In genomic region chr10:116766241-116767198, GRCh38 we compare ENCODE assay signal across 13 cellular contexts. TPM values are rescaled to one million over a fixed set of nuclear protein-coding genes. Genes with fewer than 3 reads are reported as not detected.
DNase-seq lines count a peak whose midpoint lies in the region; ATAC-seq and TF ChIP-seq lines count a peak whose summit lies in the region.
"Had no signal": no experiment of that assay in that cellular context is flagged by ENCODE, and none has a peak within 500 bp of the region (broad histone marks: within the 10 kb centered on the region; RNA-seq: fewer than 3 reads in every experiment).

No MANE protein-coding gene starts in this region.

- DNase-seq in cardiac septum (ENCODE audit: low spot score) (peak; percentile 61), left ventricle myocardium inferior (no peak), coronary artery (ENCODE audit: low spot score) (peak; percentile 17), mucosa of descending colon (peak in 1 of 3 donors; percentile 20), SKM-1 (lab: John Stamatoyannopoulos, UW; ENCODE audit: unreplicated experiment) (no peak), T-cell (no peak), cerebellum (ENCODE audit: low spot score) (no peak), GM10266 (ENCODE audit: extremely low spot score) (no peak)
- DNase-seq: activated CD4-positive, CD25-positive, alpha-beta regulatory T cell; activated naive CD8-positive, alpha-beta T cell treated with anti-CD3 and anti-CD28 coated beads, Interleukin-2, amount 10 ng/mL, durations not matched to agents 7 days and 5 days; effector memory CD4-positive, alpha-beta T cell; NCI-H345 had no signal

- no peak overlapping the region for H3K4me3 Mint-ChIP-seq in T-cell
- H3K4me3 Mint-ChIP-seq: activated CD8-positive, alpha-beta T cell treated with anti-CD3 and anti-CD28 coated beads, Interleukin-2, amount 10 ng/mL, durations not matched to agents 7 days and 5 days; activated naive CD8-positive, alpha-beta T cell treated with anti-CD3 and anti-CD28 coated beads, Interleukin-2, amount 10 ng/mL, durations not matched to agents 7 days and 5 days had no signal

- H3K9me3 Mint-ChIP-seq in T-cell: no peaks in the 10 kb centered on the region
- H3K9me3 Mint-ChIP-seq: activated naive CD8-positive, alpha-beta T cell treated with anti-CD3 and anti-CD28 coated beads, Interleukin-2, amount 10 ng/mL, durations not matched to agents 7 days and 5 days had no signal

- POLR2A ChIA-PET in T-cell (lab: Charles Lee): no interaction called here

- no peak overlapping the region for H3K4me3 ChIP-seq in left ventricle myocardium inferior
- H3K4me3 ChIP-seq in coronary artery: no peak overlapping the region
- no peak overlapping the region for H3K4me3 ChIP-seq in mucosa of descending colon

- peak; percentile 71 for ATAC-seq in mucosa of descending colon
- no peak for ATAC-seq in T-cell (replicated peaks in 1 of 4)
- ATAC-seq: activated CD8-positive, alpha-beta T cell treated with anti-CD3 and anti-CD28 coated beads, Interleukin-2, amount 10 ng/mL, durations not matched to agents 7 days and 5 days had no signal

- H3K4me1 ChIP-seq in left ventricle myocardium inferior: peaks cover 44% of the 10 kb centered on the region
- peaks cover 19% of the 10 kb centered on the region for H3K4me1 ChIP-seq in mucosa of descending colon (ENCODE audit: low read depth)

- peaks cover 45 to 48% of the 10 kb centered on the region in 2 donors for H3K27me3 Mint-ChIP-seq in T-cell

- H3K4me1 Mint-ChIP-seq in T-cell: peaks cover 0 to 12% (median 4%) of the 10 kb centered on the region in 3 donors
- H3K4me1 Mint-ChIP-seq: activated naive CD8-positive, alpha-beta T cell treated with anti-CD3 and anti-CD28 coated beads, Interleukin-2, amount 10 ng/mL, durations not matched to agents 7 days and 5 days had no signal

- intact Hi-C loops in cardiac septum (cut with DNase I): no loop called here
- intact Hi-C loops in left ventricle myocardium inferior (cut with micrococcal nuclease): no loop called here
- intact Hi-C loops in mucosa of descending colon (cut with DNase I, micrococcal nuclease): no loop called here

- no peak overlapping the region for H3K27ac Mint-ChIP-seq in T-cell
- H3K27ac Mint-ChIP-seq: activated CD8-positive, alpha-beta T cell treated with anti-CD3 and anti-CD28 coated beads, Interleukin-2, amount 10 ng/mL, durations not matched to agents 7 days and 5 days; activated naive CD8-positive, alpha-beta T cell treated with anti-CD3 and anti-CD28 coated beads, Interleukin-2, amount 10 ng/mL, durations not matched to agents 7 days and 5 days had no signal

- H3K27ac ChIP-seq in left ventricle myocardium inferior (replicated peaks): no peak overlapping the region
- no peak overlapping the region for H3K27ac ChIP-seq in coronary artery

- H3K27me3 ChIP-seq in left ventricle myocardium inferior (ENCODE audit: low read depth): peaks cover 6% of the 10 kb centered on the region

- H3K36me3 Mint-ChIP-seq in T-cell: no peaks in the 10 kb centered on the region
- H3K36me3 Mint-ChIP-seq: activated naive CD8-positive, alpha-beta T cell treated with anti-CD3 and anti-CD28 coated beads, Interleukin-2, amount 10 ng/mL, durations not matched to agents 7 days and 5 days had no signal

- TF ChIP-seq CTCF in left ventricle myocardium inferior (IDR thresholded peaks at IDR 0.05; ENCODE audit: borderline replicate concordance): no peak
- TF ChIP-seq CTCF in coronary artery (IDR thresholded peaks at IDR 0.05): no peak
- no peak for TF ChIP-seq CTCF in mucosa of descending colon (IDR thresholded peaks at IDR 0.05)
- no peak for TF ChIP-seq CTCF in GM10266 (IDR thresholded peaks at IDR 0.05; ENCODE audit: control insufficient read depth, insufficient read depth, low read depth, missing control alignments)

- H3K9me3 ChIP-seq in left ventricle myocardium inferior (replicated peaks) (peaks cover 12% of the 10 kb centered on the region), mucosa of descending colon (peaks cover 2% of the 10 kb centered on the region)

- peaks cover 3% of the 10 kb centered on the region for H3K36me3 ChIP-seq in left ventricle myocardium inferior
- no peaks in the 10 kb centered on the region for H3K36me3 ChIP-seq in mucosa of descending colon (ENCODE audit: low read depth)

- CTCF ChIA-PET in T-cell (lab: Charles Lee): interaction anchor here in 1 of 2 donors (0.9 kb wide), 1 partner anchor 85 kb away, joined by 4 read pairs; no protein-coding TSS in a partner anchor

RNA-seq across cellular contexts. Expression of gene HSPA12A, which starts 24.2 kb away (rescaled TPM):
- total RNA-seq in cardiac septum (8.1 TPM), left ventricle myocardium inferior (15.0 TPM), mucosa of descending colon (10 to 100 TPM in 1 of 3 donors, 1 to 10 TPM in 2; 7.7 to 20.6 (median 8.8) TPM), T-cell (under 1 TPM; 0.26 to 0.89 (median 0.53) TPM), cerebellum (63.1 TPM)
- total RNA-seq: activated CD8-positive, alpha-beta T cell treated with anti-CD3 and anti-CD28 coated beads, Interleukin-2, amount 10 ng/mL, durations not matched to agents 7 days and 5 days had no signal

Comparison
In these comparisons a context has a peak if more than half of its experiments do, and no peak if none do; other contexts are left out.
1. DNase-seq: peak in cardiac septum (single experiment) and coronary artery (single experiment); none in left ventricle myocardium inferior (single experiment), SKM-1 (single experiment), T-cell (0 of 34), cerebellum (single experiment) and GM10266 (single experiment).